1 cellular context compared by ENCODE assay signal in genomic region chr1:225509376-225509707, GRCh38.
TF ChIP-seq lines count a peak whose summit lies in the region.

No MANE protein-coding gene starts in this region.

TF ChIP-seq in WTC11, 78 proteins besides CTCF, POLR2A, EP300 and RAD21 (continued from another document):
- TF ChIP-seq IRF1 (CRISPR knock-in tag; IDR thresholded peaks at IDR 0.05) (no peak), USF1 (CRISPR knock-in tag; IDR thresholded peaks at IDR 0.05) (no peak), TEAD4 (CRISPR knock-in tag; IDR thresholded peaks at IDR 0.05) (no peak), HMGXB4 (CRISPR knock-in tag; IDR thresholded peaks at IDR 0.05) (no peak), ZNF423 (CRISPR knock-in tag; IDR thresholded peaks at IDR 0.05) (no peak), NFYB (CRISPR knock-in tag; conservative IDR thresholded peaks at IDR 0.05; ENCODE audit: low read depth) (no peak), ZNF281 (CRISPR knock-in tag; IDR thresholded peaks at IDR 0.05) (no peak), ZNF425 (CRISPR knock-in tag; conservative IDR thresholded peaks at IDR 0.05) (no peak), ZNF671 (CRISPR knock-in tag; IDR thresholded peaks at IDR 0.05) (no peak), NFATC4 (CRISPR knock-in tag; IDR thresholded peaks at IDR 0.05) (no peak)
